Comparison of ENCODE assay signal across 1 cellular context in genomic region chr3:65196663-65197062, GRCh38.
TF ChIP-seq lines count a peak whose summit lies in the region.

No MANE protein-coding gene starts in this region.

TF ChIP-seq in SK-N-SH, 30 proteins besides CTCF, POLR2A, EP300 and RAD21 (continued from another document):
- TF ChIP-seq POLR2AphosphoS5 (IDR thresholded peaks at IDR 0.05; ENCODE audit: low read depth, low read length) (no peak), NRF1 (IDR thresholded peaks at IDR 0.05; ENCODE audit: low read depth, low read length) (no peak), EZH2phosphoT487 (IDR thresholded peaks at IDR 0.05; ENCODE audit: borderline replicate concordance, low read depth) (no peak), TAF1 (IDR thresholded peaks at IDR 0.05; ENCODE audit: borderline replicate concordance, low read depth, low read length) (no peak), YY1 (IDR thresholded peaks at IDR 0.05; ENCODE audit: low read depth) (no peak)
TF ChIP-seq in SK-N-SH: peak in this region for 0.
